In genomic region chr5:64206653-64207052, GRCh38 we compare ENCODE assay signal across 19 cellular contexts. TPM values are rescaled to one million over a fixed set of nuclear protein-coding genes. Genes with fewer than 3 reads are reported as not detected.
A peak's percentile ranks its signal among the peaks of the same experiment; 100 is the strongest.
DNase-seq lines count a peak whose midpoint lies in the region; ATAC-seq and TF ChIP-seq lines count a peak whose summit lies in the region.
"Had no signal": no experiment of that assay in that cellular context is flagged by ENCODE, and none has a peak within 500 bp of the region (broad histone marks: within the 10 kb centered on the region; RNA-seq: fewer than 3 reads in every experiment).

No MANE protein-coding gene starts in this region.

- H3K9me3 Mint-ChIP-seq in GM23338 (no peaks in the 10 kb centered on the region), neural progenitor cell (no peaks in the 10 kb centered on the region)
- H3K9me3 Mint-ChIP-seq: CD4-positive, alpha-beta memory T cell had no signal

- DNase-seq in GM23338 (ENCODE audit: low spot score) (peak; percentile 24), brain microvascular endothelial cell (no peak), neural progenitor cell (ENCODE audit: low spot score) (peak; percentile 34), HuH-7.5 (ENCODE audit: low spot score) (no peak), C1 segment of cervical spinal cord (lab: John Stamatoyannopoulos, UW) (no peak), NCI-H2107 treated with DMSO at 0.1 percent for 48 hours (lab: John Stamatoyannopoulos, UW; ENCODE audit: unreplicated experiment) (no peak)
- DNase-seq: ACHN; CD4-positive, alpha-beta memory T cell; DND-41; GF-D8; MG63; NCI-H1092 treated with DMSO at 0.1 percent for 48 hours; NCI-H1694; NCI-H2107; NCI-H446; NCI-H748 treated with DMSO at 0.1 percent for 48 hours had no signal

- in situ Hi-C loops in brain microvascular endothelial cell (cut with HindIII; ENCODE audit: low pct_ligation_motif_present, low sequenced_read_pairs): no loop called here

- H3K27me3 ChIP-seq in GM23338 (ENCODE audit: insufficient read depth) (no peaks in the 10 kb centered on the region), OCI-LY3 (ENCODE audit: low read depth, low read length) (no peaks in the 10 kb centered on the region), brain microvascular endothelial cell (replicated peaks) (no peaks in the 10 kb centered on the region), neural progenitor cell (no peaks in the 10 kb centered on the region)
- H3K27me3 ChIP-seq: MG63 had no signal

- no peak overlapping the region for H3K4me3 Mint-ChIP-seq in GM23338
- no peak overlapping the region for H3K4me3 Mint-ChIP-seq in neural progenitor cell
- H3K4me3 Mint-ChIP-seq: CD4-positive, alpha-beta memory T cell had no signal

- H4K20me1 ChIP-seq in GM23338 (replicated peaks; ENCODE audit: insufficient read depth) (no peaks in the 10 kb centered on the region), OCI-LY3 (ENCODE audit: insufficient read depth, low read length) (no peaks in the 10 kb centered on the region), neural progenitor cell (ENCODE audit: low read depth) (no peaks in the 10 kb centered on the region)

- H3K27ac ChIP-seq in GM23338 (ENCODE audit: low read depth) (no peak overlapping the region), OCI-LY3 (ENCODE audit: low read length) (no peak overlapping the region), brain microvascular endothelial cell (no peak overlapping the region), neural progenitor cell (no peak overlapping the region)

- H3K79me2 ChIP-seq in GM23338 (replicated peaks; ENCODE audit: insufficient read depth) (no peaks in the 10 kb centered on the region), OCI-LY3 (ENCODE audit: low read length) (no peaks in the 10 kb centered on the region), neural progenitor cell (ENCODE audit: low read depth) (no peaks in the 10 kb centered on the region)

- no peak overlapping the region for H3K9ac ChIP-seq in OCI-LY3 (ENCODE audit: low read length)
- no peak overlapping the region for H3K9ac ChIP-seq in neural progenitor cell

- H3K36me3 ChIP-seq in GM23338 (ENCODE audit: insufficient read depth) (no peaks in the 10 kb centered on the region), OCI-LY3 (replicated peaks; ENCODE audit: low read depth, low read length) (no peaks in the 10 kb centered on the region), brain microvascular endothelial cell (replicated peaks) (no peaks in the 10 kb centered on the region), neural progenitor cell (no peaks in the 10 kb centered on the region)
- H3K36me3 ChIP-seq: MG63 had no signal

- H3K27me3 Mint-ChIP-seq in GM23338 (ENCODE audit: insufficient read depth, low read depth, poor library complexity) (no peaks in the 10 kb centered on the region), neural progenitor cell (ENCODE audit: insufficient read depth, low read depth) (no peaks in the 10 kb centered on the region)

- H3K9me3 ChIP-seq in OCI-LY3 (ENCODE audit: insufficient read depth, low read length) (no peaks in the 10 kb centered on the region), neural progenitor cell (ENCODE audit: low read depth) (no peaks in the 10 kb centered on the region)
- H3K9me3 ChIP-seq: MG63 had no signal

- ATAC-seq in GM23338: peak; percentile 66
- ATAC-seq: HepG2 had no signal

- peak in 1 of 2 experiments; percentile 34; a peak in 2 of 4 replicates for TF ChIP-seq CTCF in GM23338 (conservative IDR thresholded peaks at IDR 0.05; ENCODE audit: low read depth in 2 of 2)
- TF ChIP-seq CTCF in OCI-LY3 (IDR thresholded peaks at IDR 0.05; ENCODE audit: low read depth, low read length): 0 out of 2 replicates have a peak, but pooled peaks have one; percentile 10
- peak; percentile 4 for TF ChIP-seq CTCF in brain microvascular endothelial cell (IDR thresholded peaks at IDR 0.05; ENCODE audit: low read depth, low read length, missing control alignments)
- peak; percentile 16 for TF ChIP-seq CTCF in neural progenitor cell (IDR thresholded peaks at IDR 0.05)

- peaks cover 5% of the 10 kb centered on the region for H3K4me1 Mint-ChIP-seq in GM23338
- H3K4me1 Mint-ChIP-seq in neural progenitor cell: no peaks in the 10 kb centered on the region
- H3K4me1 Mint-ChIP-seq: CD4-positive, alpha-beta memory T cell had no signal

- no peaks in the 10 kb centered on the region for H3F3A ChIP-seq in GM23338 (replicated peaks; ENCODE audit: low read depth)
- no peaks in the 10 kb centered on the region for H3F3A ChIP-seq in neural progenitor cell (ENCODE audit: low read depth)

- H3K27ac Mint-ChIP-seq in GM23338 (no peak overlapping the region), neural progenitor cell (no peak overlapping the region)
- H3K27ac Mint-ChIP-seq: CD4-positive, alpha-beta memory T cell had no signal

- H3K4me1 ChIP-seq in GM23338 (ENCODE audit: insufficient read depth) (no peaks in the 10 kb centered on the region), OCI-LY3 (ENCODE audit: low read length) (no peaks in the 10 kb centered on the region), neural progenitor cell (no peaks in the 10 kb centered on the region)

- no peak overlapping the region for H2AFZ ChIP-seq in GM23338
- H2AFZ ChIP-seq in OCI-LY3 (ENCODE audit: low read depth, low read length): no peak overlapping the region
- no peak overlapping the region for H2AFZ ChIP-seq in neural progenitor cell (replicated peaks)

- H3K9me2 ChIP-seq in GM23338 (ENCODE audit: insufficient read depth): no peaks in the 10 kb centered on the region

- H3K4me2 ChIP-seq in GM23338 (no peak overlapping the region), OCI-LY3 (ENCODE audit: low read length) (no peak overlapping the region), neural progenitor cell (no peak overlapping the region)

- H3K36me3 Mint-ChIP-seq in GM23338 (ENCODE audit: low read depth): no peaks in the 10 kb centered on the region
- H3K36me3 Mint-ChIP-seq in neural progenitor cell: no peaks in the 10 kb centered on the region
- H3K36me3 Mint-ChIP-seq: CD4-positive, alpha-beta memory T cell had no signal

- H3K4me3 ChIP-seq in GM23338: no peak overlapping the region
- no peak overlapping the region for H3K4me3 ChIP-seq in OCI-LY3 (ENCODE audit: low read length)
- H3K4me3 ChIP-seq in brain microvascular endothelial cell (ENCODE audit: low read depth, low read length): no peak overlapping the region
- H3K4me3 ChIP-seq in neural progenitor cell: no peak overlapping the region
- H3K4me3 ChIP-seq: MG63 had no signal

TF ChIP-seq in GM23338, 12 proteins besides CTCF, POLR2A, EP300 and RAD21 (continues in another document):
- TF ChIP-seq REST (IDR thresholded peaks at IDR 0.05; ENCODE audit: unreplicated experiment) (no peak), NANOG (IDR thresholded peaks at IDR 0.05; ENCODE audit: borderline replicate concordance) (no peak)

RNA-seq across cellular contexts. Expression of gene RNF180, which starts 41.0 kb away (rescaled TPM):
- 4.2 TPM in 2 replicates for total RNA-seq in GM23338 (2014; rRNA removed; shearing (Covaris generic))
- polyA plus RNA-seq in GM23338 (2016; fragmentation: Nextera tagmentation; extraction: Ambion mirVana): 1.4 and 2.0 TPM in 2 replicates
- 5.5 and 7.0 TPM in 2 replicates for total RNA-seq in neural progenitor cell (ENCODE audit: low replicate concordance)
- total RNA-seq: CD4-positive, alpha-beta memory T cell; OCI-LY7 had no signal
- polyA plus RNA-seq: CD4-positive, alpha-beta memory T cell; HepG2 had no signal

Comparison
In these comparisons a context has a peak if more than half of its experiments do, and no peak if none do; other contexts are left out.
1. DNase-seq: peak in GM23338 (single experiment) and neural progenitor cell (single experiment); none in brain microvascular endothelial cell (single experiment), HuH-7.5 (single experiment), C1 segment of cervical spinal cord (0 of 14) and NCI-H2107 treated with DMSO at 0.1 percent for 48 hours (single experiment).